Comparison of ENCODE assay signal across 8 cellular contexts in genomic region chr7:112938895-112939588, GRCh38.
DNase-seq lines count a peak whose midpoint lies in the region; ATAC-seq and TF ChIP-seq lines count a peak whose summit lies in the region.

No MANE protein-coding gene starts in this region.

- H3K27me3 ChIP-seq in body of pancreas (no peaks in the 10 kb centered on the region), iPS DF 6.9 (ENCODE audit: control insufficient read depth, insufficient read depth, low read length) (no peaks in the 10 kb centered on the region)

- DNase-seq in ELF-1 (ENCODE audit: low read depth, low spot score) (peak; percentile 67), RKO (ENCODE audit: low spot score) (peak; percentile 43), body of pancreas (peak; percentile 11 to 27 (median 18)), iPS DF 6.9 (ENCODE audit: low read depth, low spot score) (peak; percentile 5), retina (peak; percentile 71)

- H3K36me3 ChIP-seq in body of pancreas (replicated peaks in 1 of 2; ENCODE audit: insufficient read depth in 1 of 2, low read depth in 2 of 2) (no peaks in the 10 kb centered on the region), iPS DF 6.9 (ENCODE audit: control insufficient read depth, insufficient read depth, low read length) (no peaks in the 10 kb centered on the region)

- H3K27ac ChIP-seq in body of pancreas (peak overlapping the region; percentile 46 to 85 (median 80)), iPS DF 6.9 (ENCODE audit: low read length) (no peak overlapping the region)

- WGBS in body of pancreas, 2 donors: 0 to 1% methylated on average over 23 to 26 of the region's 26 CpGs
- WGBS in iPS DF 6.9 (ENCODE audit: insufficient coverage, insufficient read length): no CpG with 5 or more reads among the region's 26 CpGs

- H3K9me3 ChIP-seq in body of pancreas: no peaks in the 10 kb centered on the region
- H3K9me3 ChIP-seq in iPS DF 6.9 (ENCODE audit: control insufficient read depth, insufficient read depth, low read length): no peaks in the 10 kb centered on the region

- ATAC-seq in HG02642 (IDR thresholded peaks at IDR 0.05; ENCODE audit: poor library complexity, unreplicated experiment): peak; percentile 20
- ATAC-seq in body of pancreas: no peak
- no peak for ATAC-seq in GM18519 (IDR thresholded peaks at IDR 0.05; ENCODE audit: low FRiP score, unreplicated experiment)
- ATAC-seq in GM19395 (IDR thresholded peaks at IDR 0.05; ENCODE audit: unreplicated experiment): no peak

- H3K4me3 ChIP-seq in body of pancreas (peak overlapping the region; percentile 86 to 95), iPS DF 6.9 (ENCODE audit: low read length) (peak overlapping the region; percentile 54; the same call in 1 of the 2 replicates)

- no peak for TF ChIP-seq CTCF in body of pancreas (IDR thresholded peaks at IDR 0.05)

- peaks cover 32% of the 10 kb centered on the region for H3K4me1 ChIP-seq in body of pancreas
- no peaks in the 10 kb centered on the region for H3K4me1 ChIP-seq in iPS DF 6.9 (ENCODE audit: control insufficient read depth, insufficient read depth, low read length)

- intact Hi-C loops in body of pancreas (cut with DNase I): no loop called here

- no peak for TF ChIP-seq POLR2A in body of pancreas (IDR thresholded peaks at IDR 0.05)

Comparison
In these comparisons a context has a peak if more than half of its experiments do, and no peak if none do; other contexts are left out.
1. DNase-seq: peak in every context shown above with its lines; median percentile 71 in retina; 67 in ELF-1; 43 in RKO; 18 in body of pancreas; 5 in iPS DF 6.9.